In genomic region chr2:112483821-112484220, GRCh38 we compare ENCODE assay signal across 11 cellular contexts. TPM values are rescaled to one million over a fixed set of nuclear protein-coding genes. Genes with fewer than 3 reads are reported as not detected.
DNase-seq lines count a peak whose midpoint lies in the region; ATAC-seq and TF ChIP-seq lines count a peak whose summit lies in the region.
"Had no signal": no experiment of that assay in that cellular context is flagged by ENCODE, and none has a peak within 500 bp of the region (broad histone marks: within the 10 kb centered on the region; RNA-seq: fewer than 3 reads in every experiment).

No MANE protein-coding gene starts in this region.

- H3K36me3 ChIP-seq in CD4-positive, CD25-positive, alpha-beta regulatory T cell (ENCODE audit: control insufficient read depth, insufficient read depth, low read length), result no peaks in the 10 kb centered on the region
- H3K36me3 ChIP-seq in adipocyte (ENCODE audit: control insufficient read depth, insufficient read depth, low read length, severe bottlenecking) (no peaks in the 10 kb centered on the region), uterus (no peaks in the 10 kb centered on the region)
- H3K36me3 ChIP-seq: tibial artery had no signal

- no peak for DNase-seq in CD4-positive, CD25-positive, alpha-beta regulatory T cell
- no peak for DNase-seq in adipocyte (ENCODE audit: low read depth)
- DNase-seq in mesothelial cell of epicardium (ENCODE audit: low spot score in 2 of 2, unreplicated experiment in 2 of 2), result no peak
- DNase-seq in DMS79 treated with DMSO at 0.1 percent for 48 hours (lab: John Stamatoyannopoulos, UW), result no peak
- DNase-seq in uterus, result no peak
- DNase-seq in GF-D8 (lab: John Stamatoyannopoulos, UW), result no peak
- DNase-seq in inferior parietal cortex (ENCODE audit: extremely low spot score), result no peak
- DNase-seq: stimulated activated CD4-positive, alpha-beta T cell treated with anti-CD3 and anti-CD28 coated beads, Interleukin-12 subunit alpha, Interleukin-12 subunit beta, amount 100 ng/mL, for 4 hours; tibial artery had no signal

- H3K4me1 ChIP-seq in CD4-positive, CD25-positive, alpha-beta regulatory T cell (ENCODE audit: control insufficient read depth, insufficient read depth, low read length, poor library complexity, severe bottlenecking), result peaks cover 30% of the 10 kb centered on the region
- H3K4me1 ChIP-seq in adipocyte (ENCODE audit: control insufficient read depth, insufficient read depth, low read length), result peaks cover 13% of the 10 kb centered on the region
- H3K4me1 ChIP-seq in uterus, result peaks cover 0 to 11% of the 10 kb centered on the region in 2 donors

- H3K9me3 ChIP-seq in CD4-positive, CD25-positive, alpha-beta regulatory T cell (ENCODE audit: control insufficient read depth in 2 of 2, low read length in 2 of 2), result no peaks in the 10 kb centered on the region
- no peaks in the 10 kb centered on the region for H3K9me3 ChIP-seq in adipocyte (ENCODE audit: control insufficient read depth, low read length)
- no peaks in the 10 kb centered on the region for H3K9me3 ChIP-seq in uterus
- H3K9me3 ChIP-seq: tibial artery had no signal

- no peak for TF ChIP-seq POLR2A in uterus (IDR thresholded peaks at IDR 0.05)

- peaks cover 15 to 50% (median 31%) of the 10 kb centered on the region in 4 donors for H3K4me1 Mint-ChIP-seq in CD4-positive, CD25-positive, alpha-beta regulatory T cell
- H3K4me1 Mint-ChIP-seq in IgD-negative memory B cell, result peaks cover 12 to 23% (median 22%) of the 10 kb centered on the region in 3 donors
- peaks cover 26% of the 10 kb centered on the region for H3K4me1 Mint-ChIP-seq in mesothelial cell of epicardium

- intact Hi-C loops in uterus (cut with DNase I; ENCODE audit: low total_unique reads), result loop anchor here (10.0 kb wide), 1 partner anchor 101 kb away; the partner anchor contains the start of gene CHCHD5

- peaks cover 7% of the 10 kb centered on the region for H3K27me3 Mint-ChIP-seq in CD4-positive, CD25-positive, alpha-beta regulatory T cell
- H3K27me3 Mint-ChIP-seq in IgD-negative memory B cell, result no peaks in the 10 kb centered on the region
- H3K27me3 Mint-ChIP-seq in mesothelial cell of epicardium (ENCODE audit: low read depth), result no peaks in the 10 kb centered on the region

- peak overlapping the region in 2 of 3 donors; percentile 77 to 80 for H3K27ac Mint-ChIP-seq in CD4-positive, CD25-positive, alpha-beta regulatory T cell
- H3K27ac Mint-ChIP-seq in IgD-negative memory B cell (peak overlapping the region in 1 of 3 donors; percentile 63), mesothelial cell of epicardium (no peak overlapping the region)

- ATAC-seq in CD4-positive, CD25-positive, alpha-beta regulatory T cell (ENCODE audit: low read depth in 2 of 2), result no peak
- ATAC-seq: activated CD4-positive, CD25-positive, alpha-beta regulatory T cell treated with anti-CD3 and anti-CD28 coated beads, Interleukin-2, amount 50 U/mL, for 24 hours had no signal

- H3K4me3 ChIP-seq in CD4-positive, CD25-positive, alpha-beta regulatory T cell (ENCODE audit: low read depth, low read length), result peak overlapping the region; percentile 77
- peak overlapping the region; percentile 88 for H3K4me3 ChIP-seq in adipocyte (ENCODE audit: low read length)
- H3K4me3 ChIP-seq in uterus, result no peak overlapping the region

- H3K27me3 ChIP-seq in CD4-positive, CD25-positive, alpha-beta regulatory T cell (ENCODE audit: control insufficient read depth, insufficient read depth, low read length), result no peaks in the 10 kb centered on the region
- no peaks in the 10 kb centered on the region for H3K27me3 ChIP-seq in adipocyte (replicated peaks; ENCODE audit: control insufficient read depth, insufficient read depth, low read length)
- no peaks in the 10 kb centered on the region for H3K27me3 ChIP-seq in uterus
- H3K27me3 ChIP-seq: tibial artery had no signal

- TF ChIP-seq CTCF in mesothelial cell of epicardium (IDR thresholded peaks at IDR 0.05; ENCODE audit: unreplicated experiment) (no peak), uterus (IDR thresholded peaks at IDR 0.05) (no peak)

- H3K27ac ChIP-seq in CD4-positive, CD25-positive, alpha-beta regulatory T cell (ENCODE audit: insufficient read depth, low read length, poor library complexity, severe bottlenecking), result no peak overlapping the region
- H3K27ac ChIP-seq in uterus, result no peak overlapping the region

- H3K4me3 Mint-ChIP-seq in CD4-positive, CD25-positive, alpha-beta regulatory T cell, result peak overlapping the region; percentile 91 to 96 (median 94)
- H3K4me3 Mint-ChIP-seq in IgD-negative memory B cell (peak overlapping the region in 3 of 4 donors; percentile 97 to 98 (median 97)), mesothelial cell of epicardium (peak overlapping the region; percentile 97)

- H3K9me3 Mint-ChIP-seq in CD4-positive, CD25-positive, alpha-beta regulatory T cell, result peaks cover 0 to 1% (median 0%) of the 10 kb centered on the region in 7 donors
- H3K9me3 Mint-ChIP-seq in IgD-negative memory B cell, result no peaks in the 10 kb centered on the region
- H3K9me3 Mint-ChIP-seq in mesothelial cell of epicardium, result no peaks in the 10 kb centered on the region

- H3K9ac ChIP-seq in adipocyte (ENCODE audit: low read length), result no peak overlapping the region

- H3K36me3 Mint-ChIP-seq in CD4-positive, CD25-positive, alpha-beta regulatory T cell, result peaks cover 14% of the 10 kb centered on the region
- H3K36me3 Mint-ChIP-seq in IgD-negative memory B cell, result peaks cover 2% of the 10 kb centered on the region
- H3K36me3 Mint-ChIP-seq in mesothelial cell of epicardium, result peaks cover 20% of the 10 kb centered on the region

RNA-seq across cellular contexts. Expression of gene TTL, which starts 1.9 kb away (rescaled TPM):
- total RNA-seq in CD4-positive, CD25-positive, alpha-beta regulatory T cell, result 32.5 TPM
- polyA plus RNA-seq in CD4-positive, CD25-positive, alpha-beta regulatory T cell, result 1 to 10 TPM; 2.0 to 6.3 (median 5.0) TPM
- 1.3 TPM for polyA plus RNA-seq in IgD-negative memory B cell
- 42.9 to 45.1 TPM (median 43.1 TPM) in 3 replicates for total RNA-seq in mesothelial cell of epicardium
- 10 to 100 TPM in 3 of 4 donors, 1 to 10 TPM in 1; 3.8 to 45.5 (median 26.4) TPM for total RNA-seq in uterus

RNA-seq across cellular contexts. Expression of gene RGPD8, which starts 50.4 kb away (rescaled TPM):
- total RNA-seq in CD4-positive, CD25-positive, alpha-beta regulatory T cell, result 48.1 TPM
- polyA plus RNA-seq in CD4-positive, CD25-positive, alpha-beta regulatory T cell, result 1 to 10 TPM; 1.9 to 3.6 (median 2.3) TPM
- polyA plus RNA-seq in IgD-negative memory B cell, result 3.8 TPM
- 12.8 to 14.6 TPM (median 13.7 TPM) in 3 replicates for total RNA-seq in mesothelial cell of epicardium
- total RNA-seq in uterus, result 10 to 100 TPM in 3 of 4 donors, 1 to 10 TPM in 1; 5.3 to 39.8 (median 25.1) TPM

RNA-seq across cellular contexts. Expression of gene POLR1B, which starts 58.4 kb away (rescaled TPM):
- 24.5 TPM for total RNA-seq in CD4-positive, CD25-positive, alpha-beta regulatory T cell
- polyA plus RNA-seq in CD4-positive, CD25-positive, alpha-beta regulatory T cell, result 10 to 100 TPM; 14.3 to 34.4 (median 20.2) TPM
- 18.5 TPM for polyA plus RNA-seq in IgD-negative memory B cell
- total RNA-seq in mesothelial cell of epicardium (28.0 to 36.5 TPM (median 28.3 TPM) in 3 replicates), uterus (10 to 100 TPM in 3 of 4 donors, 1 to 10 TPM in 1; 6.8 to 41.4 (median 17.8) TPM)

Comparison
In these comparisons a context has a peak if more than half of its experiments do, and no peak if none do; other contexts are left out.
1. H3K4me3 ChIP-seq: peak in CD4-positive, CD25-positive, alpha-beta regulatory T cell (single experiment) and adipocyte (single experiment); none in uterus (0 of 2).
2. Peak in every context shown above with its lines, with median percentiles within 50 percentile points of each other: H3K4me3 Mint-ChIP-seq.